9 cellular contexts compared by ENCODE assay signal in the genomic region with DNA sequence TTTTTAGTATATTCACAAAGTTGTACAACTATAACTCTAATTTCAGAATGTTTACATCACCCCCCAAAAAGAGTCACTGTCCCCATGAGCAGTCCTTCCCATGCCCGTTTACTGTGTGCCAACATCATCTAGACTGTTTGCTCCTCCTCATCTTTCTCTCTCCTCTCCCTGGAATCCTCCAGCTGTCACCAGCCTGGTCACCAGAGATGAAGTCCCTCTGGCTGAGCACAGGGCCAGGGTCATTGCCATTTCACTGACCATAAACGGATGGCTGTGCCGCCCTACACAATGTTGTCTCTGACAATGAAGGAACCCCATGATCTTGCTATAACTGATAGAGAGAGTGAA. TPM values are rescaled to one million over a fixed set of nuclear protein-coding genes. Genes with fewer than 3 reads are reported as not detected.
DNase-seq lines count a peak whose midpoint lies in the region; ATAC-seq, FAIRE-seq and TF ChIP-seq lines count a peak whose summit lies in the region.
"Had no signal": no experiment of that assay in that cellular context is flagged by ENCODE, and none has a peak within 500 bp of the region (broad histone marks: within the 10 kb centered on the region; RNA-seq: fewer than 3 reads in every experiment).

No MANE protein-coding gene starts in this region.

- H2BK15ac ChIP-seq in H1 (ENCODE audit: low read length), result no peak overlapping the region

- TF ChIP-seq POLR2A in H1 (IDR thresholded peaks at IDR 0.05; ENCODE audit: control extremely low read depth in 1 of 2, low read depth in 2 of 2, low read length in 2 of 2), result no peak

- H3K14ac ChIP-seq in H1 (ENCODE audit: insufficient read length), result no peak overlapping the region

- no peaks in the 10 kb centered on the region for H3K9me3 ChIP-seq in CD4-positive, alpha-beta memory T cell (ENCODE audit: control insufficient read depth in 1 of 2, low read length in 2 of 2)
- H3K9me3 ChIP-seq in OCI-LY7 (ENCODE audit: low read length) (peaks cover under 1% of the 10 kb centered on the region; the same call in 1 of the 2 replicates), H1 (ENCODE audit: insufficient read depth in 2 of 2, low read depth in 1 of 2, low read length in 1 of 2) (no peaks in the 10 kb centered on the region), skeletal muscle tissue (ENCODE audit: control insufficient read depth in 3 of 3, low read length in 3 of 3) (no peaks in the 10 kb centered on the region)

- BruUV-seq in OCI-LY7 (replicated peaks; lab: Mats Ljungman, UMichigan), result no TSS peak

- no peak overlapping the region for H2BK120ac ChIP-seq in H1 (replicated peaks; ENCODE audit: low read depth, low read length)

- no peak overlapping the region for H2AK5ac ChIP-seq in H1 (ENCODE audit: low read depth, low read length)

- H4K20me1 ChIP-seq in OCI-LY7 (ENCODE audit: insufficient read depth, low read length) (no peaks in the 10 kb centered on the region), H1 (replicated peaks in 1 of 2; ENCODE audit: control insufficient read depth in 1 of 2, insufficient read depth in 2 of 2, low read length in 2 of 2) (no peaks in the 10 kb centered on the region)

- no peaks in the 10 kb centered on the region for H3K9me2 ChIP-seq in OCI-LY7 (ENCODE audit: insufficient read depth, low read length)

- H3K4ac ChIP-seq in H1 (replicated peaks; ENCODE audit: insufficient read length, low read depth, low read length), result no peak overlapping the region

- H2BK12ac ChIP-seq in H1 (ENCODE audit: low read depth, low read length), result peak overlapping the region; percentile 51; the same call in 1 of the 2 replicates

- no peak for FAIRE-seq in H1 (lab: Jason Lieb, UNC)
- FAIRE-seq: frontal cortex had no signal

- H2AFZ ChIP-seq in OCI-LY7 (ENCODE audit: low read length), result peak overlapping the region; percentile 96
- no peak overlapping the region for H2AFZ ChIP-seq in H1 (ENCODE audit: low read length)

- peak overlapping the region; percentile 69; the same call in 1 of the 2 replicates for H4K8ac ChIP-seq in H1 (ENCODE audit: extremely low read depth, insufficient read depth, low read length)

- POLR2A ChIA-PET in CD4-positive, alpha-beta memory T cell (lab: Charles Lee; ENCODE audit: partially characterized antibody), result interaction anchor here (1.6 kb wide), 1 partner anchor 9 kb away, joined by 5 read pairs; no protein-coding TSS in a partner anchor
- POLR2A ChIA-PET in OCI-LY7 (lab: Charles Lee) (no interaction called here), H1 (lab: Charles Lee; ENCODE audit: partially characterized antibody) (no interaction called here)

- no peaks in the 10 kb centered on the region for H3K23me2 ChIP-seq in H1 (ENCODE audit: low read depth, low read length)

- no peak for TF ChIP-seq RAD21 in H1 (IDR thresholded peaks at IDR 0.05 in 1 of 2, conservative IDR thresholded peaks at IDR 0.05 in 1 of 2; ENCODE audit: low read depth in 2 of 2, low read length in 2 of 2)

- no peak for DNase-seq in CD4-positive, alpha-beta memory T cell
- no peak for DNase-seq in OCI-LY7 (ENCODE audit: low spot score)
- DNase-seq in H1 (ENCODE audit: low read depth in 1 of 2, low spot score in 2 of 2), result no peak
- DNase-seq in GM19240 (ENCODE audit: insufficient read length, low spot score), result no peak
- no peak for DNase-seq in putamen (ENCODE audit: low spot score)

- peaks cover 64% of the 10 kb centered on the region for H3K4me1 ChIP-seq in CD4-positive, alpha-beta memory T cell (ENCODE audit: insufficient read depth, low read length)
- peaks cover 26% of the 10 kb centered on the region for H3K4me1 ChIP-seq in OCI-LY7 (ENCODE audit: insufficient read depth, low read length, poor library complexity, severe bottlenecking)
- peaks cover 0 to 3% (median 0%) of the 10 kb centered on the region in 4 experiments; a peak in 1 of 7 replicates for H3K4me1 ChIP-seq in H1 (replicated peaks in 1 of 4; ENCODE audit: control insufficient read depth in 3 of 4, insufficient read depth in 4 of 4, low read length in 3 of 4)
- peaks cover 2 to 14% (median 14%) of the 10 kb centered on the region in 3 donors for H3K4me1 ChIP-seq in skeletal muscle tissue (ENCODE audit: control insufficient read depth in 3 of 3, insufficient read depth in 3 of 3, low read length in 3 of 3)

- H3K27me3 ChIP-seq in CD4-positive, alpha-beta memory T cell (ENCODE audit: insufficient read depth, low read length), result no peaks in the 10 kb centered on the region
- peaks cover 0 to 1% (median 0%) of the 10 kb centered on the region in 4 experiments; a peak in 1 of 7 replicates for H3K27me3 ChIP-seq in H1 (replicated peaks in 1 of 4; ENCODE audit: control insufficient read depth in 3 of 4, extremely low read depth in 1 of 4, insufficient read depth in 3 of 4, low read length in 3 of 4)
- no peaks in the 10 kb centered on the region for H3K27me3 ChIP-seq in skeletal muscle tissue (ENCODE audit: control insufficient read depth in 3 of 3, insufficient read depth in 3 of 3, low read length in 3 of 3)

- H3K4me3 ChIP-seq in CD4-positive, alpha-beta memory T cell (ENCODE audit: low read length in 2 of 2), result no peak overlapping the region
- H3K4me3 ChIP-seq in OCI-LY7 (ENCODE audit: low read depth, low read length, poor library complexity, severe bottlenecking) (no peak overlapping the region), H1 (ENCODE audit: extremely low read depth in 1 of 4, insufficient read depth in 2 of 4, low read depth in 3 of 4, low read length in 4 of 4) (no peak overlapping the region), skeletal muscle tissue (ENCODE audit: low read length in 3 of 3) (peak overlapping the region in 1 of 3 donors; percentile 61)

- H3K27ac Mint-ChIP-seq in CD4-positive, alpha-beta memory T cell, result peak overlapping the region in 6 of 7 donors; percentile 27 to 90 (median 80)

- no peak overlapping the region for H3K56ac ChIP-seq in H1 (replicated peaks; ENCODE audit: insufficient read length, low read depth, low read length)

- H3K23ac ChIP-seq in H1 (ENCODE audit: insufficient read length), result no peak overlapping the region

- H3K36me3 Mint-ChIP-seq in CD4-positive, alpha-beta memory T cell, result no peaks in the 10 kb centered on the region

- H3K4me2 ChIP-seq in OCI-LY7 (ENCODE audit: low read length) (no peak overlapping the region), H1 (ENCODE audit: insufficient read depth in 1 of 2, low read depth in 2 of 2, low read length in 2 of 2) (no peak overlapping the region)

- H3K79me2 ChIP-seq in OCI-LY7 (ENCODE audit: insufficient read depth, low read depth, low read length), result no peaks in the 10 kb centered on the region
- no peaks in the 10 kb centered on the region for H3K79me2 ChIP-seq in H1 (ENCODE audit: control insufficient read depth in 1 of 2, insufficient read depth in 2 of 2, low read length in 2 of 2)

- H3K18ac ChIP-seq in H1 (ENCODE audit: extremely low read depth, low read length), result no peak overlapping the region

- peaks cover 0 to 1% of the 10 kb centered on the region in 2 donors for H3K27me3 Mint-ChIP-seq in CD4-positive, alpha-beta memory T cell

- 93% methylated on average over 3 of the region's 3 CpGs; no CpG with 5 or more reads in 1 of the 2 experiments for WGBS in H1 (ENCODE audit: extremely low coverage in 1 of 2, insufficient coverage in 1 of 2, insufficient read length in 1 of 2, insufficient replicate concordance in 2 of 2, low coverage in 1 of 2, low lambda C conversion rate in 2 of 2, missing lambda C conversion rate in 1 of 2), 2 experiments

- TF ChIP-seq EP300 in H1 (IDR thresholded peaks at IDR 0.05; ENCODE audit: borderline replicate concordance in 1 of 2, low read depth in 2 of 2, low read length in 2 of 2), result no peak

- no peak overlapping the region for H3K9ac ChIP-seq in H1 (replicated peaks in 1 of 4; ENCODE audit: extremely low read depth in 1 of 4, low read depth in 3 of 4, low read length in 3 of 4)
- no peak overlapping the region for H3K9ac ChIP-seq in skeletal muscle tissue (ENCODE audit: low read depth in 1 of 3, low read length in 3 of 3)

- H4K5ac ChIP-seq in H1 (ENCODE audit: insufficient read length, low read depth, low read length), result no peak overlapping the region

- peaks cover 45 to 73% (median 56%) of the 10 kb centered on the region in 4 donors for H3K4me1 Mint-ChIP-seq in CD4-positive, alpha-beta memory T cell

- no peaks in the 10 kb centered on the region for H3K9me3 Mint-ChIP-seq in CD4-positive, alpha-beta memory T cell

- H3K79me1 ChIP-seq in H1 (ENCODE audit: low read depth, low read length), result no peaks in the 10 kb centered on the region

- no peak overlapping the region for H2BK5ac ChIP-seq in H1 (ENCODE audit: low read depth, low read length)

- CTCF ChIA-PET in CD4-positive, alpha-beta memory T cell (lab: Charles Lee; ENCODE audit: partially characterized antibody), result no interaction called here
- CTCF ChIA-PET in OCI-LY7 (lab: Charles Lee; ENCODE audit: unreplicated experiment) (no interaction called here), H1 (lab: Charles Lee; ENCODE audit: partially characterized antibody) (interaction anchor here (0.8 to 1.7 kb wide), 2 partner anchors 19 to 68 kb away, joined by 3 to 5 read pairs; no protein-coding TSS in a partner anchor)

- peak overlapping the region; percentile 29 for H3K27ac ChIP-seq in CD4-positive, alpha-beta memory T cell (ENCODE audit: low read depth, low read length)
- H3K27ac ChIP-seq in OCI-LY7 (ENCODE audit: low read depth, low read length, poor library complexity, severe bottlenecking) (no peak overlapping the region), H1 (ENCODE audit: low read depth, low read length) (no peak overlapping the region), skeletal muscle tissue (ENCODE audit: low read depth, low read length) (peak overlapping the region; percentile 82)
- H3K27ac ChIP-seq: VCaP had no signal

- no peak for ATAC-seq in HG02759 (IDR thresholded peaks at IDR 0.05; ENCODE audit: unreplicated experiment)

- H4K91ac ChIP-seq in H1 (replicated peaks; ENCODE audit: insufficient read length, low read length), result no peak overlapping the region

- H3K36me3 ChIP-seq in CD4-positive, alpha-beta memory T cell (ENCODE audit: insufficient read depth, low read length), result no peaks in the 10 kb centered on the region
- H3K36me3 ChIP-seq in OCI-LY7 (ENCODE audit: insufficient read depth, low read length) (no peaks in the 10 kb centered on the region), H1 (ENCODE audit: control insufficient read depth in 2 of 4, insufficient read depth in 4 of 4, low read length in 3 of 4) (no peaks in the 10 kb centered on the region), skeletal muscle tissue (ENCODE audit: control insufficient read depth in 3 of 3, insufficient read depth in 3 of 3, low read length in 3 of 3) (no peaks in the 10 kb centered on the region)

- TF ChIP-seq CTCF in OCI-LY7 (conservative IDR thresholded peaks at IDR 0.05; ENCODE audit: low read length) (no peak), H1 (IDR thresholded peaks at IDR 0.05; ENCODE audit: control extremely low read depth in 1 of 3, insufficient read depth in 1 of 3, low read depth in 1 of 3, low read length in 3 of 3) (no peak)

- intact Hi-C loops in CD4-positive, alpha-beta memory T cell (cut with micrococcal nuclease), result loop anchor here (5.0 kb wide), 1 partner anchor 58 kb away; a partner anchor contains a TSS
- intact Hi-C loops in OCI-LY7 (cut with micrococcal nuclease; ENCODE audit: unreplicated experiment), result no loop called here

- peak overlapping the region in 3 of 8 donors; percentile 13 to 78 (median 26) for H3K4me3 Mint-ChIP-seq in CD4-positive, alpha-beta memory T cell

- no peak overlapping the region for H2BK20ac ChIP-seq in H1 (ENCODE audit: low read length)

RNA-seq across cellular contexts. Expression of a gene that starts 45.2 kb away (rescaled TPM):
- total RNA-seq in CD4-positive, alpha-beta memory T cell, result not detected
- not detected for polyA plus RNA-seq in CD4-positive, alpha-beta memory T cell
- total RNA-seq in OCI-LY7 (2014; rRNA removed; shearing (Covaris generic)), result not detected in 2 replicates
- total RNA-seq in OCI-LY7 (2022), result not detected in 2 replicates
- 0.40 and 0.73 TPM in 2 replicates for total RNA-seq in H1 (2021; fragmentation: NEBNext Ultra II Directional; extraction: Animal tissue kit (Norgen Biotek cat#: 25700))
- polyA plus RNA-seq in H1 (2011; rRNA removed), result 0.12 and 0.41 TPM in 2 replicates
- 0.22 TPM for polyA plus RNA-seq in H1 (2011; cell fraction: cytosol; rRNA removed)
- 0.36 TPM for polyA plus RNA-seq in H1 (2011; cell fraction: nucleus; rRNA removed)
- 0.10 to 0.34 TPM (median 0.19 TPM) in 3 of 4 replicates, not detected in the other for polyA plus RNA-seq in H1 (2012, experiment 1 of 2)
- polyA plus RNA-seq in H1 (2012, experiment 2 of 2), result 0.24 TPM
- polyA plus RNA-seq in H1 (2013, experiment 1 of 2), result 0.49 TPM
- polyA plus RNA-seq in H1 (2013, experiment 2 of 2), result 0.53 TPM
- 0.16 TPM in 1 of 2 replicates, not detected in the other for polyA minus RNA-seq in H1 (2011; rRNA and poly(A)+ RNA removed)
- polyA minus RNA-seq in H1 (2011; cell fraction: cytosol; rRNA and poly(A)+ RNA removed), result not detected
- 1.6 TPM for polyA minus RNA-seq in H1 (2011; cell fraction: nucleus; rRNA and poly(A)+ RNA removed)
- 8.4 TPM for total RNA-seq in skeletal muscle tissue

RNA-seq across cellular contexts. Expression of a gene that starts 53.1 kb away (rescaled TPM):
- total RNA-seq in CD4-positive, alpha-beta memory T cell, result under 1 TPM in 1 of 2 experiments, not detected in 1; 0.11 TPM
- polyA plus RNA-seq in CD4-positive, alpha-beta memory T cell, result under 1 TPM in 1 of 2 donors, not detected in 1; 0.08 TPM
- total RNA-seq in OCI-LY7 (2014; rRNA removed; shearing (Covaris generic)), result not detected in 2 replicates
- total RNA-seq in OCI-LY7 (2022) (not detected in 2 replicates), skeletal muscle tissue (not detected)
- total RNA-seq in H1 (2021; fragmentation: NEBNext Ultra II Directional; extraction: Animal tissue kit (Norgen Biotek cat#: 25700)), result not detected in 2 replicates
- not detected in 2 replicates for polyA plus RNA-seq in H1 (2011; rRNA removed)
- not detected for polyA plus RNA-seq in H1 (2011; cell fraction: cytosol; rRNA removed)
- not detected for polyA plus RNA-seq in H1 (2011; cell fraction: nucleus; rRNA removed)
- polyA plus RNA-seq in H1 (2012, experiment 1 of 2), result 0.10 TPM in 1 of 4 replicates, not detected in the others
- 0.04 TPM for polyA plus RNA-seq in H1 (2012, experiment 2 of 2)
- 0.04 TPM for polyA plus RNA-seq in H1 (2013, experiment 1 of 2)
- polyA plus RNA-seq in H1 (2013, experiment 2 of 2), result 0.04 TPM
- polyA minus RNA-seq in H1 (2011; rRNA and poly(A)+ RNA removed), result not detected in 2 replicates
- polyA minus RNA-seq in H1 (2011; cell fraction: cytosol; rRNA and poly(A)+ RNA removed), result not detected
- polyA minus RNA-seq in H1 (2011; cell fraction: nucleus; rRNA and poly(A)+ RNA removed), result 0.40 TPM

RNA-seq across cellular contexts. Expression of a gene that starts 59.7 kb away (rescaled TPM):
- 100 to 1,000 TPM; 144 to 148 TPM for total RNA-seq in CD4-positive, alpha-beta memory T cell
- 10 to 100 TPM; 10.6 to 20.5 TPM for polyA plus RNA-seq in CD4-positive, alpha-beta memory T cell
- 30.9 and 44.4 TPM in 2 replicates for total RNA-seq in OCI-LY7 (2014; rRNA removed; shearing (Covaris generic))
- total RNA-seq in OCI-LY7 (2022), result 60.6 and 66.8 TPM in 2 replicates
- total RNA-seq in H1 (2021; fragmentation: NEBNext Ultra II Directional; extraction: Animal tissue kit (Norgen Biotek cat#: 25700)), result 14.1 and 18.8 TPM in 2 replicates
- polyA plus RNA-seq in H1 (2011; rRNA removed), result 3.0 and 4.8 TPM in 2 replicates
- polyA plus RNA-seq in H1 (2011; cell fraction: cytosol; rRNA removed), result 4.7 TPM
- polyA plus RNA-seq in H1 (2011; cell fraction: nucleus; rRNA removed), result 4.3 TPM
- 4.8 to 7.2 TPM (median 6.1 TPM) in 4 replicates for polyA plus RNA-seq in H1 (2012, experiment 1 of 2)
- 0.42 TPM for polyA plus RNA-seq in H1 (2012, experiment 2 of 2)
- 11.0 TPM for polyA plus RNA-seq in H1 (2013, experiment 1 of 2)
- polyA plus RNA-seq in H1 (2013, experiment 2 of 2), result 8.7 TPM
- polyA minus RNA-seq in H1 (2011; rRNA and poly(A)+ RNA removed), result 25.1 and 42.6 TPM in 2 replicates
- 18.9 TPM for polyA minus RNA-seq in H1 (2011; cell fraction: cytosol; rRNA and poly(A)+ RNA removed)
- polyA minus RNA-seq in H1 (2011; cell fraction: nucleus; rRNA and poly(A)+ RNA removed), result 51.5 TPM
- 73.6 TPM for total RNA-seq in skeletal muscle tissue

Comparison
In these comparisons a context has a peak if more than half of its experiments do, and no peak if none do; other contexts are left out.
1. H3K27ac ChIP-seq: peak in CD4-positive, alpha-beta memory T cell (single experiment) and skeletal muscle tissue (single experiment); none in OCI-LY7 (single experiment) and H1 (single experiment).